8 cellular contexts compared by ENCODE assay signal in the genomic region with DNA sequence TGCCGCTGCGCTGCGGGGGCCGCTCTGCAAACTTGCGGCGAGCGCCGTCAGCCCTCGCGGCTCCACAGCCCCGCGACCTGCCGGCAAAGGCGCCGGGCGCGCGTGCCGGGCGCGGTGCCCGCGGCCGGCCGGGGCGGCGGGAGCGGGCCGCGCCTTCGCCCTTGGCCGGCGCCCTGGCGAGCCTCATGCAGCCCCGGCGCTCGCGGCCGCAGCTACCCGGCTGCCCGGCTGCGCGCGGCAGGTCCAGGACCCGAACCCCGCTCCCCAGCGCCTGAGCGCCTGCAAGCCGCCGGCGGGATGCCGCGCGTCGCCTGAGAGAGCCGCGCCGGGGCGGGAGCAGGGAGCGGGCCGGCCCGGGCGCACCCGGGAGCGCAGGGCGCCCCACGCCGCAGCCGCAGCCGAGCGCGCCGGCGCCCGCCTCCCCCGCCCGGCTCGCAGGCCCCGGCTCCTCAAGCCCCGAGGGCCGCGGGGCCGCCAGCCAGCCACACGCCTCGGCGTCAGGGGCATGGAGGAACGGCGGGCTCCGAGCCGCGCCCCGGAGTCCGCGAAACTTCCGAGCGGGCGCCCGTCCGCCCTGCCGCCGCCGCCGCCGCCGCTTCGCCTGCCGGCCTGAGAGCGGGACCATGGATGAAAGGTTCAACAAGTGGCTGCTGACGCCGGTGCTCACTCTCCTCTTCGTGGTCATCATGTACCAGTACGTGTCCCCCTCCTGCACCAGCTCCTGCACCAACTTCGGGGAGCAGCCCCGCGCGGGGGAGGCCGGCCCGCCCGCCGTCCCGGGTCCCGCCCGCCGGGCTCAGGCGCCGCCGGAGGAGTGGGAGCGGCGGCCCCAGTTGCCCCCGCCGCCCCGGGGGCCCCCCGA. TPM values are rescaled to one million over a fixed set of nuclear protein-coding genes. Genes with fewer than 3 reads are reported as not detected.
DNase-seq lines count a peak whose midpoint lies in the region; ATAC-seq, FAIRE-seq and TF ChIP-seq lines count a peak whose summit lies in the region.

No MANE protein-coding gene starts in this region.

- no peak for TF ChIP-seq RAD21 in HepG2 (CRISPR knock-in tag; IDR thresholded peaks at IDR 0.05)

- peak; percentile 12 for DNase-seq in cerebellum (ENCODE audit: low spot score)
- DNase-seq in HepG2 (ENCODE audit: low spot score), result no peak
- no peak for DNase-seq in stimulated activated naive CD4-positive, alpha-beta T cell (lab: John Stamatoyannopoulos, UW)
- no peak for DNase-seq in kidney glomerular epithelial cell (lab: John Stamatoyannopoulos, UW)
- no peak for DNase-seq in retina

- peak overlapping the region; percentile 80 for H3K4me2 ChIP-seq in HepG2 (ENCODE audit: low read depth, low read length)

- POLR2A ChIA-PET in HepG2 (lab: Yijun Ruan, JAX), result no interaction called here

- TF ChIP-seq CTCF in HepG2 (CRISPR knock-in tag; IDR thresholded peaks at IDR 0.05), result no peak

- H2AFZ ChIP-seq in ACC112 (ENCODE audit: low read length, unreplicated experiment) (peak overlapping the region; percentile 84), HepG2 (ENCODE audit: low read length) (no peak overlapping the region)

- H3K27me3 ChIP-seq in ACC112 (ENCODE audit: insufficient read depth, low read length) (peaks cover 75% of the 10 kb centered on the region), HUES6 (ENCODE audit: control insufficient read depth, insufficient read depth, low read length) (peaks cover 82% of the 10 kb centered on the region), HepG2 (ENCODE audit: control insufficient read depth in 1 of 2, insufficient read depth in 2 of 2, low read length in 2 of 2) (peaks cover 6 to 35% of the 10 kb centered on the region in 2 experiments)

- no peaks in the 10 kb centered on the region for H3K36me3 ChIP-seq in ACC112 (ENCODE audit: insufficient read depth, low read length)
- no peaks in the 10 kb centered on the region for H3K36me3 ChIP-seq in HUES6 (ENCODE audit: control insufficient read depth, insufficient read depth, low read length)
- no peaks in the 10 kb centered on the region for H3K36me3 ChIP-seq in HepG2 (replicated peaks in 1 of 2; ENCODE audit: control insufficient read depth in 1 of 2, insufficient read depth in 2 of 2, low read length in 2 of 2)

- no peak for FAIRE-seq in HepG2 (lab: Jason Lieb, UNC)

- intact Hi-C loops in HepG2 (cut with micrococcal nuclease; ENCODE audit: unreplicated experiment), result no loop called here

- H3K4me3 ChIP-seq in ACC112 (ENCODE audit: low read depth, low read length) (peak overlapping the region; percentile 70), HUES6 (ENCODE audit: low read depth, low read length) (peak overlapping the region; percentile 68), HepG2 (replicated peaks in 1 of 3; ENCODE audit: insufficient read depth in 1 of 3, low read depth in 2 of 3, low read length in 3 of 3) (peak overlapping the region; percentile 30 to 74 (median 59); a peak in 4 of 6 replicates)

- TF ChIP-seq EP300 in HepG2 (IDR thresholded peaks at IDR 0.05; ENCODE audit: low read depth in 2 of 2, low read length in 2 of 2), result no peak
- no peak for TF ChIP-seq EP300 in HepG2 (CRISPR knock-in tag; IDR thresholded peaks at IDR 0.05; ENCODE audit: borderline replicate concordance)

- H4K20me1 ChIP-seq in HepG2 (ENCODE audit: insufficient read depth, low read length), result no peaks in the 10 kb centered on the region

- in situ Hi-C loops in HepG2 (cut with HindIII; ENCODE audit: extremely low pct_ligation_motif_present, low pct_unique_long_range_greater_than_20kb), result no loop called here

- CTCF ChIA-PET in HepG2 (lab: Yijun Ruan, JAX; ENCODE audit: low intra/inter-chr PET ratio, low total read pairs), result no interaction called here

- BruUV-seq in HepG2 (replicated peaks; lab: Mats Ljungman, UMichigan), result no TSS peak

- H3K9me3 ChIP-seq in HUES6 (ENCODE audit: control insufficient read depth, insufficient read depth, low read depth, low read length) (no peaks in the 10 kb centered on the region), HepG2 (ENCODE audit: low read length) (no peaks in the 10 kb centered on the region)

- H3K27ac ChIP-seq in ACC112 (ENCODE audit: low read depth, low read length), result no peak overlapping the region
- H3K27ac ChIP-seq in HUES6 (ENCODE audit: low read depth, low read length), result no peak overlapping the region
- H3K27ac ChIP-seq in HepG2 (ENCODE audit: extremely low read length, insufficient read depth, low read length), result no peak overlapping the region

- H3K9ac ChIP-seq in HUES6 (ENCODE audit: low read length) (no peak overlapping the region), HepG2 (ENCODE audit: insufficient read depth, low read depth, low read length) (no peak overlapping the region)

- ATAC-seq in GM18909 (IDR thresholded peaks at IDR 0.05; ENCODE audit: poor library complexity, unreplicated experiment) (peak; percentile 58), HepG2 (peak; percentile 59)

- no peak for TF ChIP-seq POLR2A in HepG2 (IDR thresholded peaks at IDR 0.05; ENCODE audit: insufficient read depth in 1 of 2, low read depth in 2 of 2, low read length in 2 of 2)

- no peaks in the 10 kb centered on the region for H3K4me1 ChIP-seq in ACC112 (ENCODE audit: control insufficient read depth, insufficient read depth, low read length, unreplicated experiment)
- H3K4me1 ChIP-seq in HUES6 (ENCODE audit: control insufficient read depth, insufficient read depth, low read length), result peaks cover 4% of the 10 kb centered on the region; the same call in 1 of the 2 replicates
- 0 out of 2 replicates have a peak, but pooled peaks cover 6% of the 10 kb centered on the region for H3K4me1 ChIP-seq in HepG2 (ENCODE audit: insufficient read depth, low read length)

- no CpG with 5 or more reads among the region's 133 CpGs for WGBS in HepG2 (ENCODE audit: low lambda C conversion rate)

- H3K79me2 ChIP-seq in ACC112 (ENCODE audit: control insufficient read depth, insufficient read depth, low read length, unreplicated experiment), result no peaks in the 10 kb centered on the region
- no peaks in the 10 kb centered on the region for H3K79me2 ChIP-seq in HepG2 (ENCODE audit: insufficient read depth, low read length)

RNA-seq across cellular contexts. Expression of a gene that starts 0.6 kb away (rescaled TPM):
- total RNA-seq in cerebellum (35.0 TPM), HepG2 (2016; rRNA removed; fragmentation: Illumina TruSeq; extraction: Trizol) (not detected in 2 replicates)
- not detected in 2 replicates for total RNA-seq in HepG2 (2016; cell fraction: cytosol; rRNA removed; fragmentation: Illumina TruSeq; extraction: Trizol; ENCODE audit: low read depth)
- total RNA-seq in HepG2 (2016; cell fraction: insoluble cytoplasmic fraction; rRNA removed; fragmentation: Illumina TruSeq; extraction: Trizol), result not detected in 2 replicates
- not detected in 2 replicates for total RNA-seq in HepG2 (2016; cell fraction: membrane; rRNA removed; fragmentation: Illumina TruSeq; extraction: Trizol)
- total RNA-seq in HepG2 (2016; cell fraction: nucleus; rRNA removed; fragmentation: Illumina TruSeq; extraction: Trizol), result not detected in 2 replicates
- not detected in 2 replicates for polyA plus RNA-seq in HepG2 (2011; rRNA removed)
- not detected in 2 replicates for polyA plus RNA-seq in HepG2 (2011; cell fraction: cytosol; rRNA removed)
- polyA plus RNA-seq in HepG2 (2011; cell fraction: nucleus; rRNA removed), result not detected in 2 replicates
- not detected in 2 replicates for polyA plus RNA-seq in HepG2 (2012)
- polyA plus RNA-seq in HepG2 (2016; cell fraction: cytosol; fragmentation: Illumina TruSeq; extraction: Trizol; ENCODE audit: low read depth), result not detected in 2 replicates
- polyA plus RNA-seq in HepG2 (2016; cell fraction: insoluble cytoplasmic fraction; fragmentation: Illumina TruSeq; extraction: Trizol; ENCODE audit: low read depth), result not detected in 2 replicates
- not detected in 2 replicates for polyA plus RNA-seq in HepG2 (2016; cell fraction: membrane; fragmentation: Illumina TruSeq; extraction: Trizol; ENCODE audit: low read depth)
- not detected in 2 replicates for polyA plus RNA-seq in HepG2 (2016; cell fraction: nucleus; fragmentation: Illumina TruSeq; extraction: Trizol; ENCODE audit: insufficient read depth, low read depth)
- not detected in 2 replicates for polyA minus RNA-seq in HepG2 (2011; rRNA and poly(A)+ RNA removed; ENCODE audit: low replicate concordance)
- polyA minus RNA-seq in HepG2 (2011; cell fraction: cytosol; rRNA and poly(A)+ RNA removed), result not detected in 2 replicates
- polyA minus RNA-seq in HepG2 (2011; cell fraction: nucleus; rRNA and poly(A)+ RNA removed), result not detected in 2 replicates

RNA-seq across cellular contexts. Expression of a gene that starts 37.3 kb away (rescaled TPM):
- total RNA-seq in cerebellum (94.6 TPM), HepG2 (2016; rRNA removed; fragmentation: Illumina TruSeq; extraction: Trizol) (14.9 and 27.1 TPM in 2 replicates)
- total RNA-seq in HepG2 (2016; cell fraction: cytosol; rRNA removed; fragmentation: Illumina TruSeq; extraction: Trizol; ENCODE audit: low read depth), result 40.7 and 48.1 TPM in 2 replicates
- 14.2 and 31.4 TPM in 2 replicates for total RNA-seq in HepG2 (2016; cell fraction: insoluble cytoplasmic fraction; rRNA removed; fragmentation: Illumina TruSeq; extraction: Trizol)
- 9.9 and 12.8 TPM in 2 replicates for total RNA-seq in HepG2 (2016; cell fraction: membrane; rRNA removed; fragmentation: Illumina TruSeq; extraction: Trizol)
- total RNA-seq in HepG2 (2016; cell fraction: nucleus; rRNA removed; fragmentation: Illumina TruSeq; extraction: Trizol), result 91.9 and 94.0 TPM in 2 replicates
- polyA plus RNA-seq in HepG2 (2011; rRNA removed), result 13.2 and 13.7 TPM in 2 replicates
- polyA plus RNA-seq in HepG2 (2011; cell fraction: cytosol; rRNA removed), result 4.4 and 6.6 TPM in 2 replicates
- polyA plus RNA-seq in HepG2 (2011; cell fraction: nucleus; rRNA removed), result 11.2 and 15.0 TPM in 2 replicates
- 16.8 and 17.7 TPM in 2 replicates for polyA plus RNA-seq in HepG2 (2012)
- 0.51 and 0.80 TPM in 2 replicates for polyA plus RNA-seq in HepG2 (2016; cell fraction: cytosol; fragmentation: Illumina TruSeq; extraction: Trizol; ENCODE audit: low read depth)
- polyA plus RNA-seq in HepG2 (2016; cell fraction: insoluble cytoplasmic fraction; fragmentation: Illumina TruSeq; extraction: Trizol; ENCODE audit: low read depth), result 5.1 and 6.2 TPM in 2 replicates
- polyA plus RNA-seq in HepG2 (2016; cell fraction: membrane; fragmentation: Illumina TruSeq; extraction: Trizol; ENCODE audit: low read depth), result 0.60 and 1.2 TPM in 2 replicates
- polyA plus RNA-seq in HepG2 (2016; cell fraction: nucleus; fragmentation: Illumina TruSeq; extraction: Trizol; ENCODE audit: insufficient read depth, low read depth), result 32.7 and 36.1 TPM in 2 replicates
- 15.9 and 44.6 TPM in 2 replicates for polyA minus RNA-seq in HepG2 (2011; rRNA and poly(A)+ RNA removed; ENCODE audit: low replicate concordance)
- 17.1 and 18.8 TPM in 2 replicates for polyA minus RNA-seq in HepG2 (2011; cell fraction: cytosol; rRNA and poly(A)+ RNA removed)
- polyA minus RNA-seq in HepG2 (2011; cell fraction: nucleus; rRNA and poly(A)+ RNA removed), result 125 and 132 TPM in 2 replicates

Comparison
In these comparisons a context has a peak if more than half of its experiments do, and no peak if none do; other contexts are left out.
1. RNA of a gene that starts 0.6 kb away (total RNA-seq): 35.0 TPM in cerebellum (single experiment); not detected in HepG2; every median in the first group is over 10 times any median in the second.
2. Peak in every context shown above with its lines, with median percentiles within 50 percentile points of each other: H3K4me3 ChIP-seq.